Comparison of ENCODE assay signal across 21 cellular contexts in the genomic region with DNA sequence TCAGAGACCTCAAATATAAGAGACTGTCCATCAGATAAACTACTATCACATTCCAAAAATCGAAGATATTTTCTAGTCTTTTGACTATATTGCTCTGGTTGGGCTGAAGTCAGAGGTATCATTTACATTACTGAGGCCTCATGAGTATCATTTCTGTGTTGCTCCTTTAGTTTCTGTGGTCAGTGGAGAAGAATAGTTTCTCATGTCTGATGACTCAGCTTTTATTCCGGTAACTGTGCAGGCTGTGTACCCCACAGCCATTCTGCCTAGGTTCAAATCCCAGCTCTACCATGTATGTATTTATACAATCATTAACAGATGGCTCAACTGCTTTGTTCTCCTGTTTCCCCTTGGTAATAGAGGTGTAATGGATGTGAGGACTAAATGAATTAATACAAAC.
A peak's percentile ranks its signal among the peaks of the same experiment; 100 is the strongest.
DNase-seq lines count a peak whose midpoint lies in the region; ATAC-seq and TF ChIP-seq lines count a peak whose summit lies in the region.
"Had no signal": no experiment of that assay in that cellular context is flagged by ENCODE, and none has a peak within 500 bp of the region (broad histone marks: within the 10 kb centered on the region; RNA-seq: fewer than 3 reads in every experiment).

No MANE protein-coding gene starts in this region.

- no peak for TF ChIP-seq EP300 in sigmoid colon (IDR thresholded peaks at IDR 0.05)

- peak; percentile 59 for ATAC-seq in GM18498 (IDR thresholded peaks at IDR 0.05; ENCODE audit: unreplicated experiment)
- ATAC-seq: lower lobe of right lung, sciatic nerve had no signal

- H3K27me3 Mint-ChIP-seq in activated T-helper 1 cell treated with anti-CD3 and anti-CD28 coated beads, Interleukin-12 subunit alpha, Interleukin-12 subunit beta, Interleukin-2, Interleukin-4 antibody, amounts not matched to agents 30 ng/mL and 10 ng/mL and 1 ng/mL, durations not matched to agents 14 hours and 24 hours and 36 hours (ENCODE audit: insufficient read depth) = peaks cover 3% of the 10 kb centered on the region
- H3K27me3 Mint-ChIP-seq: activated B cell treated with CpG ODN at 0.5 μM for 24 hours had no signal

- no peak overlapping the region for H3K4me3 Mint-ChIP-seq in activated T-helper 1 cell treated with anti-CD3 and anti-CD28 coated beads, Interleukin-12 subunit alpha, Interleukin-12 subunit beta, Interleukin-2, Interleukin-4 antibody, amounts not matched to agents 30 ng/mL and 10 ng/mL and 1 ng/mL, durations not matched to agents 14 hours and 24 hours and 36 hours
- H3K4me3 Mint-ChIP-seq: activated B cell treated with CpG ODN at 0.5 μM for 24 hours; CD4-positive, CD25-positive, alpha-beta regulatory T cell; immature natural killer cell had no signal

- TF ChIP-seq CTCF in HEK293 (tag by site-specific recombination; IDR thresholded peaks at IDR 0.05) (no peak), sigmoid colon (IDR thresholded peaks at IDR 0.05) (no peak)

- H3K27me3 ChIP-seq in sigmoid colon = no peaks in the 10 kb centered on the region
- H3K27me3 ChIP-seq: esophagus muscularis mucosa, stomach had no signal

- no peaks in the 10 kb centered on the region for H3K36me3 ChIP-seq in HEK293 (ENCODE audit: control insufficient read depth in 2 of 2, insufficient read depth in 1 of 2, low read length in 2 of 2)
- H3K36me3 ChIP-seq in sigmoid colon = no peaks in the 10 kb centered on the region
- H3K36me3 ChIP-seq: esophagus muscularis mucosa, lower lobe of right lung, stomach had no signal

- no peaks in the 10 kb centered on the region for H3K36me3 Mint-ChIP-seq in activated T-helper 1 cell treated with anti-CD3 and anti-CD28 coated beads, Interleukin-12 subunit alpha, Interleukin-12 subunit beta, Interleukin-2, Interleukin-4 antibody, amounts not matched to agents 30 ng/mL and 10 ng/mL and 1 ng/mL, durations not matched to agents 14 hours and 24 hours and 36 hours (ENCODE audit: low read depth)
- H3K36me3 Mint-ChIP-seq: CD4-positive, CD25-positive, alpha-beta regulatory T cell; immature natural killer cell had no signal

- TF ChIP-seq POLR2A in sigmoid colon (IDR thresholded peaks at IDR 0.05) = no peak

- H3K4me1 ChIP-seq in HEK293 (ENCODE audit: control insufficient read depth, insufficient read depth, low read length) (no peaks in the 10 kb centered on the region), sigmoid colon (no peaks in the 10 kb centered on the region)
- H3K4me1 ChIP-seq: esophagus muscularis mucosa, lower lobe of right lung, stomach had no signal

- H3K4me3 ChIP-seq in HEK293 (ENCODE audit: low read depth, low read length) (no peak overlapping the region), sigmoid colon (no peak overlapping the region)
- H3K4me3 ChIP-seq: esophagus muscularis mucosa, lower lobe of right lung, stomach had no signal

- no peak overlapping the region for H3K27ac ChIP-seq in HEK293 (ENCODE audit: extremely low read depth, low read depth, low read length)
- H3K27ac ChIP-seq in sigmoid colon = no peak overlapping the region
- H3K27ac ChIP-seq: esophagus muscularis mucosa, HL-60, lower lobe of right lung, stomach had no signal

- DNase-seq in NCI-H69 (lab: John Stamatoyannopoulos, UW) (peak; percentile 43), fibroblast of gingiva (ENCODE audit: low read depth) (peak; percentile 14), sigmoid colon (no peak), NCI-H1694 treated with DMSO at 0.1 percent for 48 hours (lab: John Stamatoyannopoulos, UW) (no peak), DMS153 (lab: John Stamatoyannopoulos, UW) (no peak)
- no peak for DNase-seq in activated T-helper 1 cell treated with anti-CD3 and anti-CD28 coated beads, Interleukin-12 subunit alpha, Interleukin-12 subunit beta, Interleukin-2, Interleukin-4 antibody, amounts not matched to agents 30 ng/mL and 10 ng/mL and 1 ng/mL, durations not matched to agents 14 hours and 24 hours and 36 hours (ENCODE audit: low spot score)
- DNase-seq: activated B cell treated with CpG ODN at 0.5 μM for 24 hours; activated CD8-positive, alpha-beta memory T cell treated with anti-CD3 and anti-CD28 coated beads for 24 hours; caudate nucleus; CD4-positive, CD25-positive, alpha-beta regulatory T cell; DMS53; immature natural killer cell; lower lobe of right lung; NCI-H2081; NCI-H510A; stomach had no signal

- intact Hi-C loops in sigmoid colon (cut with DNase I) = no loop called here
- intact Hi-C loops in activated T-helper 1 cell treated with anti-CD3 and anti-CD28 coated beads, Interleukin-12 subunit alpha, Interleukin-12 subunit beta, Interleukin-2, Interleukin-4 antibody, amounts not matched to agents 30 ng/mL and 10 ng/mL and 1 ng/mL, durations not matched to agents 14 hours and 24 hours and 36 hours (cut with micrococcal nuclease) = no loop called here

- no peaks in the 10 kb centered on the region for H3K4me1 Mint-ChIP-seq in activated T-helper 1 cell treated with anti-CD3 and anti-CD28 coated beads, Interleukin-12 subunit alpha, Interleukin-12 subunit beta, Interleukin-2, Interleukin-4 antibody, amounts not matched to agents 30 ng/mL and 10 ng/mL and 1 ng/mL, durations not matched to agents 14 hours and 24 hours and 36 hours (ENCODE audit: low read depth)
- H3K4me1 Mint-ChIP-seq: activated B cell treated with CpG ODN at 0.5 μM for 24 hours; CD4-positive, CD25-positive, alpha-beta regulatory T cell; immature natural killer cell had no signal

- no peak overlapping the region for H3K27ac Mint-ChIP-seq in activated T-helper 1 cell treated with anti-CD3 and anti-CD28 coated beads, Interleukin-12 subunit alpha, Interleukin-12 subunit beta, Interleukin-2, Interleukin-4 antibody, amounts not matched to agents 30 ng/mL and 10 ng/mL and 1 ng/mL, durations not matched to agents 14 hours and 24 hours and 36 hours
- H3K27ac Mint-ChIP-seq: activated B cell treated with CpG ODN at 0.5 μM for 24 hours; CD4-positive, CD25-positive, alpha-beta regulatory T cell; immature natural killer cell had no signal

- CTCF ChIA-PET in HEK293 (lab: Yijun Ruan, JAX) = interaction anchor here (0.7 kb wide), 1 partner anchor 49 kb away, joined by 3 read pairs; no protein-coding TSS in a partner anchor

- POLR2A ChIA-PET in HEK293 (lab: Yijun Ruan, JAX) = no interaction called here

- WGBS in sigmoid colon, 2 donors = 85% methylated on average over 2 of the region's 2 CpGs

- H3K9me3 ChIP-seq in HEK293 (ENCODE audit: control insufficient read depth, insufficient read depth, low read depth, low read length) (no peaks in the 10 kb centered on the region), sigmoid colon (no peaks in the 10 kb centered on the region)
- H3K9me3 ChIP-seq: esophagus muscularis mucosa, lower lobe of right lung, stomach had no signal

- no peaks in the 10 kb centered on the region for H3K9me3 Mint-ChIP-seq in activated T-helper 1 cell treated with anti-CD3 and anti-CD28 coated beads, Interleukin-12 subunit alpha, Interleukin-12 subunit beta, Interleukin-2, Interleukin-4 antibody, amounts not matched to agents 30 ng/mL and 10 ng/mL and 1 ng/mL, durations not matched to agents 14 hours and 24 hours and 36 hours
- H3K9me3 Mint-ChIP-seq: activated B cell treated with CpG ODN at 0.5 μM for 24 hours had no signal

TF ChIP-seq in HEK293, 187 proteins besides CTCF, POLR2A, EP300 and RAD21:
- no peak for TF ChIP-seq ZNF623 (tag by site-specific recombination; IDR thresholded peaks at IDR 0.05)
- TF ChIP-seq FEZF1 (tag by site-specific recombination; IDR thresholded peaks at IDR 0.05) = peak; percentile 8; the same call in 1 of the 2 replicates
- no peak for TF ChIP-seq ZNF530 (tag by site-specific recombination; IDR thresholded peaks at IDR 0.05; ENCODE audit: low read depth)
- no peak for TF ChIP-seq ZNF585B (tag by site-specific recombination; IDR thresholded peaks at IDR 0.05)

Comparison
In these comparisons a context has a peak if more than half of its experiments do, and no peak if none do; other contexts are left out.
1. DNase-seq: peak in NCI-H69 (single experiment) and fibroblast of gingiva (single experiment); none in sigmoid colon (single experiment), activated T-helper 1 cell treated with anti-CD3 and anti-CD28 coated beads, Interleukin-12 subunit alpha, Interleukin-12 subunit beta, Interleukin-2, Interleukin-4 antibody, amounts not matched to agents 30 ng/mL and 10 ng/mL and 1 ng/mL, durations not matched to agents 14 hours and 24 hours and 36 hours (single experiment), NCI-H1694 treated with DMSO at 0.1 percent for 48 hours (single experiment) and DMS153 (single experiment).